Comparison of ENCODE assay signal across 8 cellular contexts in the genomic region with DNA sequence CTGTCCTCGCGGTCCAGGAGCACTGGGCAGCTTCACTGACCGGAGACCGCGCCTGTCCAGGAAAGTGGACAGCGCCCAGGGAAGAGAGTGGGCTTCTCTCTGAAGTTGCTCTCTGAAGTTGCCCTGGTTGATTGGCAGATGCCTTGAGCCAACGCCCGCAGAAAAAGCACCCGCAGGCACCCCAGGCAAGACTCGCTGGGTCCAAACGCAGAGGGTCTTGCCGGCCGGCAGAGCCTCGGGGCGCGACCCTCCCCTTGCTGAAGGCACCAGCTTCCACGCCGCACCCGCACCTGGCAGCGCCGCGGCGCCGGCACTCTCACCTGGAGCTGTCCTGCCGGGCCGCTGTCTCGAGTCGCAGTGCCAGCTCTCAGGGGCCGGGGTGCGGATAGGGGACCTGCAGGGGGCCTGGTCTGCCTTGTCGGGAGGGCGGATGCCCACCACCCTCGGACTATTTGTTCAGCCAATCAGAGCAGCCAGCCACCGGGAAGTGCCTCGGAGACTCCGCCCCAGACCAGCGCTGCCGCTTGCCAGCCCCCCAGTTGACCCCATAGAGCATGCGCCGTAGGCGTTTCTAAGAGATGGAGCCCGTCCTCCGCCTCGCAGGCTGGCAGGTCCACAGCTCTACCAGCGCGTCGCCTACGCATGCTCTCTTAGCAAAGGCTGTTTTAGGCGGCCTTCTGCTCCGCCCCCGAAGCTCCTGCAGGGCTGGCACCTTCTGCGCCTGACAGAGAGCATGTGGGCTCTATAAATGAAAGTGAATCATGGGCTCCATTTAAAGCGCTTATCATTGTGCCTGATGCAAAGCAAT. TPM values are rescaled to one million over a fixed set of nuclear protein-coding genes. Genes with fewer than 3 reads are reported as not detected.
DNase-seq lines count a peak whose midpoint lies in the region; ATAC-seq, FAIRE-seq and TF ChIP-seq lines count a peak whose summit lies in the region.

A gene (minus strand): TSS at position 359 of the 808 bp plus-strand sequence. CDS start 4,127 bp downstream, outside the sequence.

- peak; percentile 91 for ATAC-seq in GM18520 (IDR thresholded peaks at IDR 0.05; ENCODE audit: unreplicated experiment)
- ATAC-seq in HG03064 (IDR thresholded peaks at IDR 0.05; ENCODE audit: low read depth, unreplicated experiment), result peak; percentile 94

- H3K27me3 ChIP-seq in sigmoid colon, result no peaks in the 10 kb centered on the region

- H3K36me3 Mint-ChIP-seq in brain, result peaks cover 4% of the 10 kb centered on the region

- intact Hi-C loops in sigmoid colon (cut with DNase I), result loop anchor here (10.0 kb wide), 2 partner anchors 393 to 453 kb away; a partner anchor contains a TSS

- no peaks in the 10 kb centered on the region for H3K9me3 ChIP-seq in sigmoid colon

- peak within 1 kb of the TSS; percentile 86 to 94 (median 87) for H3K4me3 Mint-ChIP-seq in brain

- no peak for TF ChIP-seq EP300 in sigmoid colon (IDR thresholded peaks at IDR 0.05)

- FAIRE-seq in TTC549 (lab: Jason Lieb, UNC), result peak; percentile 89

- peak; percentile 91 for DNase-seq in NCI-H2107 treated with DMSO at 0.1 percent for 48 hours (lab: John Stamatoyannopoulos, UW; ENCODE audit: unreplicated experiment)
- peak; percentile 94 for DNase-seq in iPS DF 19.7 (ENCODE audit: low read depth, low spot score)
- peak; percentile 98 for DNase-seq in sigmoid colon

- peak within 1 kb of the TSS; percentile 87 to 99 (median 92) for H3K4me3 ChIP-seq in sigmoid colon

- no peak for TF ChIP-seq POLR2A in sigmoid colon (IDR thresholded peaks at IDR 0.05)

- peaks cover 9 to 26% (median 19%) of the 10 kb centered on the region in 5 experiments for H3K9me3 Mint-ChIP-seq in brain

- peaks cover 15% of the 10 kb centered on the region for H3K4me1 Mint-ChIP-seq in brain

- H3K27ac ChIP-seq in 22Rv1 (peak within 1 kb of the TSS; percentile 39), sigmoid colon (peak within 1 kb of the TSS; percentile 80 to 94 (median 86))

- H3K27ac Mint-ChIP-seq in brain, result peak within 1 kb of the TSS; percentile 55 to 85 (median 62)

- H3K27me3 Mint-ChIP-seq in brain, result no peaks in the 10 kb centered on the region

- no peak; the same call in 1 of the 2 replicates for TF ChIP-seq CTCF in 22Rv1 (IDR thresholded peaks at IDR 0.05)
- no peak for TF ChIP-seq CTCF in brain (conservative IDR thresholded peaks at IDR 0.05)
- TF ChIP-seq CTCF in sigmoid colon (IDR thresholded peaks at IDR 0.05), result no peak

- no peaks in the 10 kb centered on the region for H3K36me3 ChIP-seq in sigmoid colon

- 0% methylated on average over 53 of the region's 53 CpGs for WGBS in sigmoid colon, 2 donors

- peaks cover 0 to 11% (median 8%) of the 10 kb centered on the region in 4 donors for H3K4me1 ChIP-seq in sigmoid colon

RNA-seq across cellular contexts. Expression of the gene that starts here (rescaled TPM):
- polyA plus RNA-seq in brain (ENCODE audit: insufficient read depth, low read depth, low replicate concordance) (73.1 TPM), sigmoid colon (100 to 1,000 TPM in 1 of 3 donors, 10 to 100 TPM in 2; 31.2 to 240 (median 37.6) TPM)
- 10 to 100 TPM; 23.1 to 35.7 (median 31.4) TPM for total RNA-seq in sigmoid colon

Comparison
In these comparisons a context has a peak if more than half of its experiments do, and no peak if none do; other contexts are left out.
1. Peak in every context shown above with its lines: DNase-seq, ATAC-seq, H3K4me3 ChIP-seq and H3K27ac ChIP-seq.